Comparison of ENCODE assay signal across 24 cellular contexts in genomic region chr15:55714064-55714463, GRCh38. TPM values are rescaled to one million over a fixed set of nuclear protein-coding genes. Genes with fewer than 3 reads are reported as not detected.
DNase-seq lines count a peak whose midpoint lies in the region; ATAC-seq and TF ChIP-seq lines count a peak whose summit lies in the region.
"Had no signal": no experiment of that assay in that cellular context is flagged by ENCODE, and none has a peak within 500 bp of the region (broad histone marks: within the 10 kb centered on the region; RNA-seq: fewer than 3 reads in every experiment).

No MANE protein-coding gene starts in this region.

- H3K23ac ChIP-seq in trophoblast cell (ENCODE audit: low read length) = no peak overlapping the region

- H2BK120ac ChIP-seq in trophoblast cell (ENCODE audit: insufficient read depth, low read length, poor library complexity) = no peak overlapping the region

- no peak overlapping the region for H3K9ac ChIP-seq in trophoblast cell (ENCODE audit: low read length)
- H3K9ac ChIP-seq: BLaER1 treated with 17β-estradiol and CSF1 and Interleukin-3, amounts not matched to agents 10 nM and 100 nM; GM23248 had no signal

- H3K4ac ChIP-seq in trophoblast cell (ENCODE audit: low read depth, low read length) = peak overlapping the region; percentile 91

- H3K9me3 Mint-ChIP-seq in WTC11 (peaks cover 15% of the 10 kb centered on the region), neural crest cell (peaks cover 3% of the 10 kb centered on the region)
- H3K9me3 Mint-ChIP-seq in activated naive CD8-positive, alpha-beta T cell treated with anti-CD3 and anti-CD28 coated beads for 36 hours = no peaks in the 10 kb centered on the region
- H3K9me3 Mint-ChIP-seq: CD4-positive, alpha-beta T cell; CD8-positive, alpha-beta memory T cell had no signal

- H3K14ac ChIP-seq in trophoblast cell (ENCODE audit: low read length) = no peak overlapping the region

- intact Hi-C loops in Panc1 (cut with micrococcal nuclease; ENCODE audit: unreplicated experiment) = no loop called here
- intact Hi-C loops in lower leg skin (cut with DNase I; ENCODE audit: low total_unique reads) = no loop called here

- H3K9me3 ChIP-seq in Panc1 (ENCODE audit: control insufficient read depth, insufficient read depth, low read depth, low read length) = no peaks in the 10 kb centered on the region
- no peaks in the 10 kb centered on the region for H3K9me3 ChIP-seq in trophoblast cell (ENCODE audit: insufficient read depth, low read depth, low read length)
- H3K9me3 ChIP-seq: A549; BE2C; BLaER1 treated with 17β-estradiol and CSF1 and Interleukin-3, amounts not matched to agents 10 nM and 100 nM had no signal

- TF ChIP-seq CTCF in Panc1 (IDR thresholded peaks at IDR 0.05) = no peak
- no peak for TF ChIP-seq CTCF in WTC11 (IDR thresholded peaks at IDR 0.05)
- TF ChIP-seq CTCF in neural crest cell (conservative IDR thresholded peaks at IDR 0.05) = no peak
- TF ChIP-seq CTCF in lower leg skin (IDR thresholded peaks at IDR 0.05) = no peak

- no peak overlapping the region for H2BK12ac ChIP-seq in trophoblast cell (ENCODE audit: low read length)

- in situ Hi-C loops in Panc1 (cut with HindIII; ENCODE audit: low pct_unique_long_range_greater_than_20kb, low sequenced_read_pairs) = no loop called here

- no peak overlapping the region for H4K91ac ChIP-seq in trophoblast cell (ENCODE audit: low read depth, low read length)

- no peak overlapping the region for H3K4me3 Mint-ChIP-seq in WTC11
- peak overlapping the region; percentile 56 for H3K4me3 Mint-ChIP-seq in neural crest cell
- no peak overlapping the region for H3K4me3 Mint-ChIP-seq in activated naive CD8-positive, alpha-beta T cell treated with anti-CD3 and anti-CD28 coated beads for 36 hours
- H3K4me3 Mint-ChIP-seq: CD14-positive monocyte; CD4-positive, alpha-beta T cell; CD8-positive, alpha-beta memory T cell had no signal

- H3K27ac Mint-ChIP-seq in WTC11 (no peak overlapping the region), neural crest cell (ENCODE audit: unreplicated experiment) (peak overlapping the region; percentile 73)
- no peak overlapping the region for H3K27ac Mint-ChIP-seq in activated naive CD8-positive, alpha-beta T cell treated with anti-CD3 and anti-CD28 coated beads for 36 hours
- H3K27ac Mint-ChIP-seq: CD14-positive monocyte; CD4-positive, alpha-beta T cell; CD8-positive, alpha-beta memory T cell had no signal

- no peak overlapping the region for H3K4me2 ChIP-seq in trophoblast cell (ENCODE audit: low read length)
- H3K4me2 ChIP-seq: A549; BLaER1 treated with 17β-estradiol and CSF1 and Interleukin-3, amounts not matched to agents 10 nM and 100 nM had no signal

- no TSS peak for BruUV-seq in Panc1 (replicated peaks; lab: Mats Ljungman, UMichigan)

- WGBS in trophoblast cell (ENCODE audit: extremely low coverage, insufficient coverage, insufficient read length) = no CpG with 5 or more reads among the region's 2 CpGs
- WGBS in lower leg skin, 2 donors = 58 to 75% methylated on average over 2 of the region's 2 CpGs

- no peak overlapping the region for H2AFZ ChIP-seq in trophoblast cell (ENCODE audit: insufficient read depth, low read length, poor library complexity)
- H2AFZ ChIP-seq: GM23248 had no signal

- H3K4me1 Mint-ChIP-seq in WTC11 (peaks cover 28% of the 10 kb centered on the region), neural crest cell (peaks cover 88% of the 10 kb centered on the region)
- H3K4me1 Mint-ChIP-seq in activated naive CD8-positive, alpha-beta T cell treated with anti-CD3 and anti-CD28 coated beads for 36 hours = no peaks in the 10 kb centered on the region
- H3K4me1 Mint-ChIP-seq: CD14-positive monocyte; CD8-positive, alpha-beta memory T cell had no signal

- no peak overlapping the region for H2AK5ac ChIP-seq in trophoblast cell (ENCODE audit: low read length)

- H3K79me1 ChIP-seq in trophoblast cell (ENCODE audit: low read length) = no peaks in the 10 kb centered on the region

- H3K36me3 Mint-ChIP-seq in WTC11 = peaks cover 14% of the 10 kb centered on the region
- H3K36me3 Mint-ChIP-seq in neural crest cell (ENCODE audit: low read depth) = peaks cover 17% of the 10 kb centered on the region
- H3K36me3 Mint-ChIP-seq in activated naive CD8-positive, alpha-beta T cell treated with anti-CD3 and anti-CD28 coated beads for 36 hours = no peaks in the 10 kb centered on the region
- H3K36me3 Mint-ChIP-seq: CD14-positive monocyte; CD8-positive, alpha-beta memory T cell had no signal

- ATAC-seq in Panc1 (no peak), WTC11 (no peak)
- ATAC-seq: A549, GM12878 had no signal

- H2BK5ac ChIP-seq in trophoblast cell (ENCODE audit: low read depth, low read length, poor library complexity) = no peak overlapping the region

- peaks cover 4% of the 10 kb centered on the region for H3K79me2 ChIP-seq in trophoblast cell (ENCODE audit: control insufficient read depth, insufficient read depth, low read length, poor library complexity)

- H3K27me3 Mint-ChIP-seq in WTC11 (ENCODE audit: low read depth) (peaks cover 65% of the 10 kb centered on the region), neural crest cell (ENCODE audit: low read depth) (no peaks in the 10 kb centered on the region)
- H3K27me3 Mint-ChIP-seq in activated naive CD8-positive, alpha-beta T cell treated with anti-CD3 and anti-CD28 coated beads for 36 hours = peaks cover 11% of the 10 kb centered on the region

- CTCF ChIA-PET in Panc1 (lab: Charles Lee) = interaction anchor here (0.6 kb wide), 1 partner anchor 279 kb away, joined by 3 read pairs; no protein-coding TSS in a partner anchor
- CTCF ChIA-PET in WTC11 (lab: Charles Lee) = no interaction called here

- POLR2A ChIA-PET in Panc1 (lab: Charles Lee) (interaction anchor here (0.5 to 0.7 kb wide), 2 partner anchors 55 to 276 kb away, joined by 4 to 9 read pairs; no protein-coding TSS in a partner anchor), WTC11 (lab: Charles Lee) (no interaction called here)

- H3K27me3 ChIP-seq in Panc1 (ENCODE audit: control insufficient read depth, insufficient read depth, low read length) = no peaks in the 10 kb centered on the region
- H3K27me3 ChIP-seq in trophoblast cell (ENCODE audit: insufficient read depth, low read length) = no peaks in the 10 kb centered on the region
- H3K27me3 ChIP-seq: BE2C; BLaER1 treated with 17β-estradiol and CSF1 and Interleukin-3, amounts not matched to agents 10 nM and 100 nM had no signal

- H3K18ac ChIP-seq in trophoblast cell (ENCODE audit: low read length) = no peak overlapping the region

- TF ChIP-seq POLR2A in lower leg skin (IDR thresholded peaks at IDR 0.05) = no peak

- H3K27ac ChIP-seq in Panc1 (ENCODE audit: low read length) (peak overlapping the region; percentile 66), trophoblast cell (ENCODE audit: low read depth, low read length) (no peak overlapping the region)
- H3K27ac ChIP-seq: A549; BLaER1 treated with 17β-estradiol and CSF1 and Interleukin-3, amounts not matched to agents 10 nM and 100 nM; GM23248 had no signal

- no peak overlapping the region for H4K12ac ChIP-seq in trophoblast cell (ENCODE audit: low read depth, low read length)

- H3K36me3 ChIP-seq in Panc1 (ENCODE audit: control insufficient read depth, insufficient read depth, low read length) (no peaks in the 10 kb centered on the region), trophoblast cell (ENCODE audit: control insufficient read depth in 1 of 2, insufficient read depth in 2 of 2, low read length in 2 of 2) (peaks cover 4 to 12% of the 10 kb centered on the region in 2 experiments)
- H3K36me3 ChIP-seq: BE2C; BLaER1 treated with 17β-estradiol and CSF1 and Interleukin-3, amounts not matched to agents 10 nM and 100 nM had no signal

- peaks cover 21% of the 10 kb centered on the region for H3K4me1 ChIP-seq in Panc1 (ENCODE audit: control insufficient read depth, insufficient read depth, low read length)
- H3K4me1 ChIP-seq in trophoblast cell (ENCODE audit: control insufficient read depth in 1 of 2, insufficient read depth in 2 of 2, low read length in 2 of 2) = peaks cover 4% of the 10 kb centered on the region in 2 experiments
- H3K4me1 ChIP-seq: A549; BLaER1 treated with 17β-estradiol and CSF1 and Interleukin-3, amounts not matched to agents 10 nM and 100 nM had no signal

- no peak overlapping the region for H3K4me3 ChIP-seq in Panc1 (ENCODE audit: low read depth in 2 of 2, low read length in 2 of 2)
- H3K4me3 ChIP-seq in trophoblast cell (ENCODE audit: low read depth, low read length) = no peak overlapping the region
- no peak overlapping the region for H3K4me3 ChIP-seq in lower leg skin (ENCODE audit: low read depth, poor library complexity, severe bottlenecking)
- H3K4me3 ChIP-seq: A549; BLaER1 treated with 17β-estradiol and CSF1 and Interleukin-3, amounts not matched to agents 10 nM and 100 nM; GM12878; GM23248 had no signal

- H4K8ac ChIP-seq in trophoblast cell (ENCODE audit: low read depth, low read length) = no peak overlapping the region

- DNase-seq in Panc1 (ENCODE audit: low read depth, low spot score) (no peak), WTC11 (ENCODE audit: low spot score) (no peak), neural crest cell (ENCODE audit: low read depth, low spot score) (no peak), trophoblast cell (no peak), lower leg skin (ENCODE audit: low spot score in 2 of 2) (no peak)
- DNase-seq in activated CD4-positive, CD25-positive, alpha-beta regulatory T cell (lab: John Stamatoyannopoulos, UW) = no peak
- no peak for DNase-seq in activated naive CD8-positive, alpha-beta T cell treated with anti-CD3 and anti-CD28 coated beads for 36 hours
- DNase-seq: 8988T; ACHN; AML-193; BE2C; Calu3; CD4-positive, alpha-beta T cell; CD8-positive, alpha-beta memory T cell; DMS79; EL; GDM1; GM23248; H7; HCEC 1CT had no signal

TF ChIP-seq in WTC11, 78 proteins besides CTCF, POLR2A, EP300 and RAD21:
- TF ChIP-seq MAX (CRISPR knock-in tag; IDR thresholded peaks at IDR 0.05) (no peak), ZNF121 (CRISPR knock-in tag; IDR thresholded peaks at IDR 0.05) (peak; percentile 59; the same call in 1 of the 2 replicates), SMAD3 (CRISPR knock-in tag; IDR thresholded peaks at IDR 0.05; ENCODE audit: borderline replicate concordance) (no peak), NFE2L1 (CRISPR knock-in tag; IDR thresholded peaks at IDR 0.05) (no peak), TEAD4 (CRISPR knock-in tag; IDR thresholded peaks at IDR 0.05) (no peak), NR3C1 (CRISPR knock-in tag; conservative IDR thresholded peaks at IDR 0.05; ENCODE audit: low read depth) (no peak)
TF ChIP-seq in WTC11: peak in this region for 1.

RNA-seq across cellular contexts. Expression of gene PRTG, which starts 28.9 kb away (rescaled TPM):
- total RNA-seq in Panc1 (2021; ENCODE audit: unreplicated experiment) = 11.4 TPM
- polyA plus RNA-seq in Panc1 (2012; ENCODE audit: insufficient read length) = 2.6 TPM
- 3.6 to 6.1 TPM (median 6.0 TPM) in 3 replicates for total RNA-seq in WTC11 (2021)
- total RNA-seq in neural crest cell = 322 and 334 TPM in 2 replicates
- 78.9 and 95.7 TPM in 2 replicates for polyA plus RNA-seq in trophoblast cell (2013)
- under 1 TPM in 3 of 4 donors, not detected in 1; 0.04 to 0.54 (median 0.29) TPM for total RNA-seq in lower leg skin
- not detected for total RNA-seq in activated naive CD8-positive, alpha-beta T cell treated with anti-CD3 and anti-CD28 coated beads for 36 hours
- total RNA-seq: CD4-positive, alpha-beta T cell; CD8-positive, alpha-beta memory T cell; GM12878 had no signal
- polyA plus RNA-seq: CD14-positive monocyte; CD8-positive, alpha-beta memory T cell; GM23248 had no signal

Comparison
In these comparisons a context has a peak if more than half of its experiments do, and no peak if none do; other contexts are left out.
1. RNA of gene PRTG, which starts 28.9 kb away (total RNA-seq): 322 to 334 TPM in neural crest cell; 11.4 TPM in Panc1 (single experiment), 3.6 to 6.1 TPM in WTC11, 0.04 to 0.54 TPM in lower leg skin and not detected in activated naive CD8-positive, alpha-beta T cell treated with anti-CD3 and anti-CD28 coated beads for 36 hours; every median in the first group is over 10 times any median in the second.